1 cellular context compared by ENCODE assay signal in the genomic region with DNA sequence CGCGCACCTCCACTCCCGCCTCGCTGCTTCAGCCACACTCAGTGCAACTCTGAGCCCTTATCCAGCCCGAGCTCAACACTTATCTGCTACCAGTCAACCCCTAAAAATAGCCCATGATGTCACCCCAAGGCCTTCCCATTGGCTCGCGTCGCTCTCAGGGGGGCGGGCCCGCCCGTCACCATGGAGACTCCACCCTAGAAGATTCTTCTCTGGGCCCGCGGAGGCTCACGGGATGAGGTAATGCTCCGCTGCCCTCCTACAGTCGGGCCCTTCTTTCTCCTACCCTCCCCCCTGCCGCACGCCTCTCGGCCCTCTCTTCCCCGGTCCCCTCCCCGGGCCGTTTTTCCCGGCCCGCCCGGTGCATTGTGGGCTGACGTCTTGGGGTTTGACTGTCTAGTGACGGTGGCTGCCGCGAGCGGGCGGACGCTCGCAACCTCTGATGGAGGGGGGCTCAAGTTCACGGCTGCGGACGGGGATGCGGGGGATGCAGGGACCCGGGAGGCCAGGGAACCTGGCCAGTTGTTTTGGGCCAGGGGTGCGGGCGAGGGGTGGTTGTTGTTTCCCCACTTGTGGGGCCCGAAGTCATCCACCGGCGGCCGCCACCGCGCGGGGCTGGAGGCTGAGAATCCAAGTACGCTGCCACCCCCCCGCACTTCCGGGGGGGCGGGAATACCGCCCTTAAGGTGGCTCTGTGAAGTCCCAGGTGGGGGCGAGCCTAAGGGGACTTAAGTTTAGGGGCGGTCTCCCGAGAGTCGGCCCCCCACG.
TF ChIP-seq lines count a peak whose summit lies in the region.

Gene JUN (minus strand): TSS at position 55 of the 765 bp plus-strand sequence. CDS start 977 bp downstream, outside the sequence.

TF ChIP-seq in K562, 482 proteins besides CTCF, POLR2A, EP300 and RAD21 (continued from another document and continues in another):
- TF ChIP-seq, protein P1, sequence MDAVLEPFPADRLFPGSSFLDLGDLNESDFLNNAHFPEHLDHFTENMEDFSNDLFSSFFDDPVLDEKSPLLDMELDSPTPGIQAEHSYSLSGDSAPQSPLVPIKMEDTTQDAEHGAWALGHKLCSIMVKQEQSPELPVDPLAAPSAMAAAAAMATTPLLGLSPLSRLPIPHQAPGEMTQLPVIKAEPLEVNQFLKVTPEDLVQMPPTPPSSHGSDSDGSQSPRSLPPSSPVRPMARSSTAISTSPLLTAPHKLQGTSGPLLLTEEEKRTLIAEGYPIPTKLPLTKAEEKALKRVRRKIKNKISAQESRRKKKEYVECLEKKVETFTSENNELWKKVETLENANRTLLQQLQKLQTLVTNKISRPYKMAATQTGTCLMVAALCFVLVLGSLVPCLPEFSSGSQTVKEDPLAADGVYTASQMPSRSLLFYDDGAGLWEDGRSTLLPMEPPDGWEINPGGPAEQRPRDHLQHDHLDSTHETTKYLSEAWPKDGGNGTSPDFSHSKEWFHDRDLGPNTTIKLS (IDR thresholded peaks at IDR 0.05; ENCODE audit: borderline replicate concordance, low read depth) = no peak
- TF ChIP-seq RBM39 (optimal IDR thresholded peaks at IDR 0.05; ENCODE audit: low read depth, low read length) (no peak), EP400 (IDR thresholded peaks at IDR 0.05) (peak; percentile 91), BRD9 (IDR thresholded peaks at IDR 0.05; ENCODE audit: low read depth, partially characterized antibody) (peak; percentile 82), BMI1 (IDR thresholded peaks at IDR 0.05; ENCODE audit: low read length) (0 out of 2 replicates have a peak, but pooled peaks have one; percentile 29), ZNF174 (CRISPR knock-in tag; IDR thresholded peaks at IDR 0.05) (no peak), ZNF146 (CRISPR knock-in tag; IDR thresholded peaks at IDR 0.05; ENCODE audit: unreplicated experiment) (no peak), E2F8 (IDR thresholded peaks at IDR 0.05; ENCODE audit: low read depth, partially characterized antibody) (no peak), ZKSCAN1 (IDR thresholded peaks at IDR 0.05; ENCODE audit: low read depth, low read length) (peak; percentile 98), GABPA (tag; conservative IDR thresholded peaks at IDR 0.05; ENCODE audit: low read depth) (peak; percentile 90), NELFE (IDR thresholded peaks at IDR 0.05; ENCODE audit: insufficient read depth, insufficient read length) (no peak), ZBTB1 (CRISPR knock-in tag; IDR thresholded peaks at IDR 0.05; ENCODE audit: borderline replicate concordance, low read depth) (0 out of 2 replicates have a peak, but pooled peaks have one; percentile 50), CHAMP1 (IDR thresholded peaks at IDR 0.05) (no peak), SMARCA4 (IDR thresholded peaks at IDR 0.05) (peak; percentile 29; the same call in 1 of the 2 replicates), SLC30A9 (CRISPR knock-in tag; IDR thresholded peaks at IDR 0.05) (no peak), ZNF212 (CRISPR knock-in tag; IDR thresholded peaks at IDR 0.05) (no peak), NBN (IDR thresholded peaks at IDR 0.05; ENCODE audit: low read depth) (no peak; the same call in 1 of the 2 replicates), PTTG1 (tag; IDR thresholded peaks at IDR 0.05; ENCODE audit: low read depth) (no peak), BCLAF1 (IDR thresholded peaks at IDR 0.05; ENCODE audit: borderline replicate concordance in 1 of 2, control insufficient read depth in 1 of 2, low read depth in 2 of 2, low read length in 1 of 2) (no peak), ZNF696 (CRISPR knock-in tag; conservative IDR thresholded peaks at IDR 0.05) (no peak), ZBED1 (IDR thresholded peaks at IDR 0.05) (0 out of 2 replicates have a peak, but pooled peaks have one; percentile 89), POU5F1 (IDR thresholded peaks at IDR 0.05; ENCODE audit: borderline replicate concordance, low read depth, low read length, partially characterized antibody) (no peak), KDM4B (IDR thresholded peaks at IDR 0.05; ENCODE audit: borderline replicate concordance in 2 of 2, low read depth in 1 of 2) (0 out of 4 replicates have a peak, but pooled peaks of 1 of the 2 experiments have one; percentile 63), ZNF445 (CRISPR knock-in tag; IDR thresholded peaks at IDR 0.05; ENCODE audit: low read depth) (no peak), ZNF347 (CRISPR knock-in tag; IDR thresholded peaks at IDR 0.05; ENCODE audit: low read depth) (no peak), BCL6 (CRISPR knock-in tag; IDR thresholded peaks at IDR 0.05) (no peak), CSDE1 (IDR thresholded peaks at IDR 0.05) (peak in 1 of 2 experiments; percentile 84; a peak in 2 of 4 replicates), BACH1 (tag; IDR thresholded peaks at IDR 0.05) (no peak), GTF2A2 (tag; IDR thresholded peaks at IDR 0.05) (0 out of 2 replicates have a peak, but pooled peaks have one; percentile 1), C11orf30 (IDR thresholded peaks at IDR 0.05; ENCODE audit: low read depth) (no peak), FOXJ2 (tag; IDR thresholded peaks at IDR 0.05) (0 out of 2 replicates have a peak, but pooled peaks have one; percentile 2), CBFA2T2 (conservative IDR thresholded peaks at IDR 0.05) (no peak; the same call in 1 of the 2 replicates), HEY1 (CRISPR knock-in tag; IDR thresholded peaks at IDR 0.05; ENCODE audit: borderline replicate concordance) (no peak), NFE2 (IDR thresholded peaks at IDR 0.05; ENCODE audit: low read depth) (no peak), ZBTB43 (CRISPR knock-in tag; IDR thresholded peaks at IDR 0.05) (peak; percentile 82), PHB2 (IDR thresholded peaks at IDR 0.05; ENCODE audit: low read depth) (no peak), RFX1 (IDR thresholded peaks at IDR 0.05) (peak; percentile 97), SUPT5H (IDR thresholded peaks at IDR 0.05) (peak; percentile 98), TCF3 (CRISPR knock-in tag; IDR thresholded peaks at IDR 0.05) (peak; percentile 26; the same call in 1 of the 2 replicates), YBX1 (IDR thresholded peaks at IDR 0.05) (no peak), EGR1 (conservative IDR thresholded peaks at IDR 0.05) (peak; percentile 42), HMBOX1 (IDR thresholded peaks at IDR 0.05) (no peak), EWSR1 (IDR thresholded peaks at IDR 0.05; ENCODE audit: borderline replicate concordance, low read depth, partially characterized antibody) (no peak), NFIC (IDR thresholded peaks at IDR 0.05) (peak; percentile 47; the same call in 1 of the 2 replicates)
- TF ChIP-seq, protein P2, sequence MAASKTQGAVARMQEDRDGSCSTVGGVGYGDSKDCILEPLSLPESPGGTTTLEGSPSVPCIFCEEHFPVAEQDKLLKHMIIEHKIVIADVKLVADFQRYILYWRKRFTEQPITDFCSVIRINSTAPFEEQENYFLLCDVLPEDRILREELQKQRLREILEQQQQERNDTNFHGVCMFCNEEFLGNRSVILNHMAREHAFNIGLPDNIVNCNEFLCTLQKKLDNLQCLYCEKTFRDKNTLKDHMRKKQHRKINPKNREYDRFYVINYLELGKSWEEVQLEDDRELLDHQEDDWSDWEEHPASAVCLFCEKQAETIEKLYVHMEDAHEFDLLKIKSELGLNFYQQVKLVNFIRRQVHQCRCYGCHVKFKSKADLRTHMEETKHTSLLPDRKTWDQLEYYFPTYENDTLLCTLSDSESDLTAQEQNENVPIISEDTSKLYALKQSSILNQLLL (CRISPR knock-in tag; IDR thresholded peaks at IDR 0.05; ENCODE audit: borderline replicate concordance) = no peak
- TF ChIP-seq, protein P3, sequence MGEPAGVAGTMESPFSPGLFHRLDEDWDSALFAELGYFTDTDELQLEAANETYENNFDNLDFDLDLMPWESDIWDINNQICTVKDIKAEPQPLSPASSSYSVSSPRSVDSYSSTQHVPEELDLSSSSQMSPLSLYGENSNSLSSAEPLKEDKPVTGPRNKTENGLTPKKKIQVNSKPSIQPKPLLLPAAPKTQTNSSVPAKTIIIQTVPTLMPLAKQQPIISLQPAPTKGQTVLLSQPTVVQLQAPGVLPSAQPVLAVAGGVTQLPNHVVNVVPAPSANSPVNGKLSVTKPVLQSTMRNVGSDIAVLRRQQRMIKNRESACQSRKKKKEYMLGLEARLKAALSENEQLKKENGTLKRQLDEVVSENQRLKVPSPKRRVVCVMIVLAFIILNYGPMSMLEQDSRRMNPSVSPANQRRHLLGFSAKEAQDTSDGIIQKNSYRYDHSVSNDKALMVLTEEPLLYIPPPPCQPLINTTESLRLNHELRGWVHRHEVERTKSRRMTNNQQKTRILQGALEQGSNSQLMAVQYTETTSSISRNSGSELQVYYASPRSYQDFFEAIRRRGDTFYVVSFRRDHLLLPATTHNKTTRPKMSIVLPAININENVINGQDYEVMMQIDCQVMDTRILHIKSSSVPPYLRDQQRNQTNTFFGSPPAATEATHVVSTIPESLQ (CRISPR knock-in tag; IDR thresholded peaks at IDR 0.05) = no peak
